1 cellular context compared by ENCODE assay signal in the genomic region with DNA sequence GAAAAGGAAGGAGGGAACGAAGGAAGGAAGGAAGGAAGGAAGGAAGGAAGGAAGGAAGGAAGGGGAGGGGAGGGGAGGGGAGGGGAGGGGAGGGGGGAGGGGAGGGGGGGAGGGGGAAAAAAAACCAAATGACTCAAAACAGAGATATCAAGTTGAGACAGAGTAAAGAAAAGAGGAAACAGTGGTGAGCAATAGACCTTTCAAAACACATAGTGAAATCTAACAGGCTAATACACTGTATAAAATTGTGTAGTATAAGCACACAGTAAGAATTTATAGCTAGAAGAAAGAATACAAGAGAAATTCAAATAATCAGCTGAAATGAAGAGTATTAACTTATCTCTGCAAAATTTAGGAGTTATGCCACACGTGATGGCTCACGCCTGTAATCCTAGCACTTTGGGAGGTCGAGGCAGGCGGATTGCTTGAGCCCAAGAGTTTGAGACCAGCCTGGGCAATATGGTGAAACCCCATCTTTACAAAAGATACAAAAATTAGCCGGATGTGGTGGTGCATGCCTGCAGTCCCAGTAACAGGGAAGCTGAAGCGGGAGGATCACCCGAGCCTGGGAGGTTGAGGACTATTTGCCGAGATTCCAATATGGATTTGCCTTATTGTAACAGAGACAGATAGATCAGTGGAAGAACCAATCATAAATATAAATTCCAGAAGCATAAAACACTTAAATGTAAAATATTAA.
TF ChIP-seq lines count a peak whose summit lies in the region.

No MANE protein-coding gene starts in this region.

TF ChIP-seq in K562, 482 proteins besides CTCF, POLR2A, EP300 and RAD21 (continued from another document):
- TF ChIP-seq HNRNPK (IDR thresholded peaks at IDR 0.05; ENCODE audit: low read depth, low read length, poor library complexity, severe bottlenecking) (peak; percentile 21), ZNF778 (CRISPR knock-in tag; IDR thresholded peaks at IDR 0.05) (no peak)
